In genomic region chr12:49689236-49689635, GRCh38 we compare ENCODE assay signal across 1 cellular context.
TF ChIP-seq lines count a peak whose summit lies in the region.

No MANE protein-coding gene starts in this region.

TF ChIP-seq in GM12878, 131 proteins besides CTCF, POLR2A, EP300 and RAD21:
- TF ChIP-seq SPI1 (IDR thresholded peaks at IDR 0.05; ENCODE audit: borderline replicate concordance, insufficient read depth, low read depth, low read length) = 0 out of 2 replicates have a peak, but pooled peaks have one; percentile 10
- no peak for TF ChIP-seq SIX5 (IDR thresholded peaks at IDR 0.05; ENCODE audit: low read depth, low read length, severe bottlenecking)
- no peak for TF ChIP-seq SMARCA5 (IDR thresholded peaks at IDR 0.05)
- no peak for TF ChIP-seq ATF7 (IDR thresholded peaks at IDR 0.05; ENCODE audit: low read depth)
- TF ChIP-seq RELB (IDR thresholded peaks at IDR 0.05; ENCODE audit: low read depth) = peak; percentile 81
- 0 out of 2 replicates have a peak, but pooled peaks have one; percentile 44 for TF ChIP-seq IKZF1 (conservative IDR thresholded peaks at IDR 0.05)
- no peak for TF ChIP-seq CHD1 (IDR thresholded peaks at IDR 0.05; ENCODE audit: low read depth, low read length)
- TF ChIP-seq SKIL (IDR thresholded peaks at IDR 0.05; ENCODE audit: low read depth, poor library complexity, severe bottlenecking) = no peak
- no peak for TF ChIP-seq PKNOX1 (IDR thresholded peaks at IDR 0.05)
- no peak for TF ChIP-seq SP1 (IDR thresholded peaks at IDR 0.05; ENCODE audit: low read depth, low read length)
